Comparison of ENCODE assay signal across 10 cellular contexts in the genomic region with DNA sequence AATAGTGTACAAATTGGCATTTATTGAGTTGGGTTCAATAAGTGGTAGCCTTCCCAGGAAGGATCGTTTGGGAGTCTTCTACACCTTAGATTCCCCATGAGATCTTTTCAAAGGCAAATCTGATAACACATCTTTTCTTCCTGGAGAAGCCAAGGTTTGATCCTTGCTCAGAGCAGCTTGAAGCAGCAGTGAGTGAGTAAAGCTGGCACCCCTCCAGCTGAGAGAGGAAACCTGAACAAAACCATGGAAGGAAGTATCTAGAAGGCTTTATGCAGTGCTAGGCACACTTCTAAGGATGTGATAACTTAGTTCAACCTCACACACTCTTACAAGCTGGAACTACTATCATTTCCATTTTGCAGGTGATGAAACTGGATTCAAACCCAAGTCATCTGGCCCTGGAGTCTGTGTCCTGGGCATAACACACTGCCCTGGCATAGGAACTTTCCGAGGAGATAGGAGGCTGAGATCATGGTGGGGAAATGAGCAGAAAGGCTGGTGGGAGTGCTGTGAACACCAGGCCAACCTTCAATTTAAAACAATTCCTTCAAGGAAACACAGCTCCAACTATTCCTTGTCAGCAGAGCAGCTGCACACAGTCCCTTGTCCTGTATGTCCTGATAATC.
DNase-seq lines count a peak whose midpoint lies in the region; ATAC-seq, FAIRE-seq and TF ChIP-seq lines count a peak whose summit lies in the region.
"Had no signal": no experiment of that assay in that cellular context is flagged by ENCODE, and none has a peak within 500 bp of the region (broad histone marks: within the 10 kb centered on the region; RNA-seq: fewer than 3 reads in every experiment).

No MANE protein-coding gene starts in this region.

- peak overlapping the region; percentile 28 for H3K4me3 Mint-ChIP-seq in T-helper 17 cell
- H3K4me3 Mint-ChIP-seq in activated T-helper 1 cell treated with anti-CD3 and anti-CD28 coated beads, Interleukin-12 subunit alpha, Interleukin-12 subunit beta, Interleukin-2, Interleukin-4 antibody, amounts not matched to agents 30 ng/mL and 10 ng/mL and 1 ng/mL, durations not matched to agents 14 hours and 24 hours and 36 hours = no peak overlapping the region

- ATAC-seq in T-helper 17 cell (peak; percentile 22), pancreas (peak; percentile 1 to 30 (median 14)), HG02840 (IDR thresholded peaks at IDR 0.05; ENCODE audit: low FRiP score, unreplicated experiment) (no peak)

- H3K4me3 ChIP-seq in pancreas (peak overlapping the region in 1 of 4 donors; percentile 5), OCI-LY7 (ENCODE audit: low read depth, low read length, poor library complexity, severe bottlenecking) (no peak overlapping the region)

- H3K27ac ChIP-seq in pancreas = peak overlapping the region; percentile 52 to 71 (median 62)
- no peak overlapping the region for H3K27ac ChIP-seq in OCI-LY7 (ENCODE audit: low read depth, low read length, poor library complexity, severe bottlenecking)

- no peaks in the 10 kb centered on the region for H3K27me3 ChIP-seq in pancreas

- TF ChIP-seq CTCF in pancreas (IDR thresholded peaks at IDR 0.05) = no peak
- no peak for TF ChIP-seq CTCF in OCI-LY7 (conservative IDR thresholded peaks at IDR 0.05; ENCODE audit: low read length)

- CTCF ChIA-PET in OCI-LY7 (lab: Charles Lee; ENCODE audit: unreplicated experiment) = no interaction called here

- no peak overlapping the region for H2AFZ ChIP-seq in OCI-LY7 (ENCODE audit: low read length)

- H3K36me3 Mint-ChIP-seq in T-helper 17 cell (ENCODE audit: low read depth) = no peaks in the 10 kb centered on the region
- H3K36me3 Mint-ChIP-seq in activated T-helper 1 cell treated with anti-CD3 and anti-CD28 coated beads, Interleukin-12 subunit alpha, Interleukin-12 subunit beta, Interleukin-2, Interleukin-4 antibody, amounts not matched to agents 30 ng/mL and 10 ng/mL and 1 ng/mL, durations not matched to agents 14 hours and 24 hours and 36 hours (ENCODE audit: low read depth) = no peaks in the 10 kb centered on the region

- H3K27me3 Mint-ChIP-seq in T-helper 17 cell = peaks cover 38% of the 10 kb centered on the region
- peaks cover 44% of the 10 kb centered on the region for H3K27me3 Mint-ChIP-seq in activated T-helper 1 cell treated with anti-CD3 and anti-CD28 coated beads, Interleukin-12 subunit alpha, Interleukin-12 subunit beta, Interleukin-2, Interleukin-4 antibody, amounts not matched to agents 30 ng/mL and 10 ng/mL and 1 ng/mL, durations not matched to agents 14 hours and 24 hours and 36 hours (ENCODE audit: insufficient read depth)

- no peaks in the 10 kb centered on the region for H3K4me1 Mint-ChIP-seq in T-helper 17 cell
- no peaks in the 10 kb centered on the region for H3K4me1 Mint-ChIP-seq in activated T-helper 1 cell treated with anti-CD3 and anti-CD28 coated beads, Interleukin-12 subunit alpha, Interleukin-12 subunit beta, Interleukin-2, Interleukin-4 antibody, amounts not matched to agents 30 ng/mL and 10 ng/mL and 1 ng/mL, durations not matched to agents 14 hours and 24 hours and 36 hours (ENCODE audit: low read depth)

- H3K9me2 ChIP-seq in OCI-LY7 (ENCODE audit: insufficient read depth, low read length) = no peaks in the 10 kb centered on the region

- no peak overlapping the region for H3K4me2 ChIP-seq in OCI-LY7 (ENCODE audit: low read length)

- POLR2A ChIA-PET in OCI-LY7 (lab: Charles Lee) = no interaction called here

- H4K20me1 ChIP-seq in OCI-LY7 (ENCODE audit: insufficient read depth, low read length) = no peaks in the 10 kb centered on the region

- H3K36me3 ChIP-seq in pancreas (no peaks in the 10 kb centered on the region), OCI-LY7 (ENCODE audit: insufficient read depth, low read length) (no peaks in the 10 kb centered on the region)

- WGBS in pancreas, 2 donors = 37 to 52% methylated on average over 2 of the region's 2 CpGs

- no TSS peak for BruUV-seq in OCI-LY7 (replicated peaks; lab: Mats Ljungman, UMichigan)

- no peaks in the 10 kb centered on the region for H3K9me3 ChIP-seq in T-helper 17 cell (ENCODE audit: control insufficient read depth, low read length, poor library complexity, severe bottlenecking)
- no peaks in the 10 kb centered on the region for H3K9me3 ChIP-seq in pancreas
- H3K9me3 ChIP-seq in OCI-LY7 (ENCODE audit: low read length) = no peaks in the 10 kb centered on the region

- FAIRE-seq in pancreas (lab: Jason Lieb, UNC) = no peak

- peaks cover 7 to 19% (median 9%) of the 10 kb centered on the region in 3 donors for H3K4me1 ChIP-seq in pancreas
- no peaks in the 10 kb centered on the region for H3K4me1 ChIP-seq in OCI-LY7 (ENCODE audit: insufficient read depth, low read length, poor library complexity, severe bottlenecking)

- DNase-seq in ELR (ENCODE audit: low read depth) (peak; percentile 56), T-helper 17 cell (no peak), glomerular endothelial cell (ENCODE audit: extremely low read depth, low read depth, low spot score) (peak; percentile 91), pancreas (peak in 3 of 6 donors; percentile 40 to 48 (median 46)), GF-D8 (lab: John Stamatoyannopoulos, UW) (no peak), OCI-LY7 (ENCODE audit: low spot score) (no peak)
- DNase-seq in activated T-helper 1 cell treated with anti-CD3 and anti-CD28 coated beads, Interleukin-12 subunit alpha, Interleukin-12 subunit beta, Interleukin-2, Interleukin-4 antibody, amounts not matched to agents 30 ng/mL and 10 ng/mL and 1 ng/mL, durations not matched to agents 14 hours and 24 hours and 36 hours (ENCODE audit: low spot score) = no peak
- DNase-seq: NCI-H2029; stimulated activated CD4-positive, alpha-beta T cell treated with anti-CD3 and anti-CD28 coated beads, Interleukin-4, amount 100 ng/mL, for 24 hours had no signal

- H3K9me3 Mint-ChIP-seq in activated T-helper 1 cell treated with anti-CD3 and anti-CD28 coated beads, Interleukin-12 subunit alpha, Interleukin-12 subunit beta, Interleukin-2, Interleukin-4 antibody, amounts not matched to agents 30 ng/mL and 10 ng/mL and 1 ng/mL, durations not matched to agents 14 hours and 24 hours and 36 hours = no peaks in the 10 kb centered on the region

- intact Hi-C loops in pancreas (cut with DNase I) = loop anchor here in 1 of 3 donors (10.0 kb wide), 1 partner anchor 172 kb away; no protein-coding TSS in a partner anchor
- intact Hi-C loops in activated T-helper 1 cell treated with anti-CD3 and anti-CD28 coated beads, Interleukin-12 subunit alpha, Interleukin-12 subunit beta, Interleukin-2, Interleukin-4 antibody, amounts not matched to agents 30 ng/mL and 10 ng/mL and 1 ng/mL, durations not matched to agents 14 hours and 24 hours and 36 hours (cut with micrococcal nuclease) = no loop called here
- intact Hi-C loops in OCI-LY7 (cut with micrococcal nuclease; ENCODE audit: unreplicated experiment) = no loop called here

- peak overlapping the region; percentile 75 for H3K27ac Mint-ChIP-seq in T-helper 17 cell
- no peak overlapping the region for H3K27ac Mint-ChIP-seq in activated T-helper 1 cell treated with anti-CD3 and anti-CD28 coated beads, Interleukin-12 subunit alpha, Interleukin-12 subunit beta, Interleukin-2, Interleukin-4 antibody, amounts not matched to agents 30 ng/mL and 10 ng/mL and 1 ng/mL, durations not matched to agents 14 hours and 24 hours and 36 hours

- H3K79me2 ChIP-seq in OCI-LY7 (ENCODE audit: insufficient read depth, low read depth, low read length) = no peaks in the 10 kb centered on the region

Comparison
In these comparisons a context has a peak if more than half of its experiments do, and no peak if none do; other contexts are left out.
1. DNase-seq: peak in ELR (single experiment) and glomerular endothelial cell (single experiment); none in T-helper 17 cell (0 of 3), GF-D8 (single experiment), activated T-helper 1 cell treated with anti-CD3 and anti-CD28 coated beads, Interleukin-12 subunit alpha, Interleukin-12 subunit beta, Interleukin-2, Interleukin-4 antibody, amounts not matched to agents 30 ng/mL and 10 ng/mL and 1 ng/mL, durations not matched to agents 14 hours and 24 hours and 36 hours (single experiment) and OCI-LY7 (single experiment).